In the genomic region with DNA sequence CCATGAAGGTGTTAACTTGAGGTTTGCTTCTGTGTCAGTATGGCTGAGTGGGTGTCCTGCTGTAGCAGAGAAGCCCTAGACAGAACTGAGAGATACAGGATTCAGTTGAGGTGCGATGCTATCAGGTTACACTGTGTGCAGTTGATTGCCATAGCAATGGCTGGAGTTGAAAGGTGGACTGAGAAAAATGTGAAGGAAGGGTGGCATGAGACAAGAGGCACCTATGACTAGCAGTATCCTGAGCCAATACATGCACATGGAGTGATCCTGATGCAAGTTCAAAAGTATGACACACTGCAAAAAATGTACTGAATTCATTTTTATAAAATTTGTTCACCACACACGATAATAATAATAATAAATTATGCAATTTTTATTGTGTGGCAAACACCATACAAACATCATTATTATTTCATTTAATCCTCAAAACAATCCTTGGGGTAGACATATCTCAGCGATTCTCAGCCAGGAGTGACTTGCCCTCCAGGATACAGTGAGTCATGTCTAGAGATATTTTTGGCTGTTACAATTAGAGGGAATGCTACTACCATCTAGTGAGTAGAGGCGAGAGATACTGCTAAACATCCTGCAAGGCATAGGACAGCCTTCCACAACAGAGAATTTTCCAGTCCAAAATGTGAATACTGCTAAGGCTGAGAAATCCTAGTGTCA, we compare ENCODE assay signal across 11 cellular contexts. TPM values are rescaled to one million over a fixed set of nuclear protein-coding genes. Genes with fewer than 3 reads are reported as not detected.
A peak's percentile ranks its signal among the peaks of the same experiment; 100 is the strongest.
DNase-seq lines count a peak whose midpoint lies in the region; ATAC-seq, FAIRE-seq and TF ChIP-seq lines count a peak whose summit lies in the region.
"Had no signal": no experiment of that assay in that cellular context is flagged by ENCODE, and none has a peak within 500 bp of the region (broad histone marks: within the 10 kb centered on the region; RNA-seq: fewer than 3 reads in every experiment).

No MANE protein-coding gene starts in this region.

- intact Hi-C loops in left ventricle myocardium inferior (cut with micrococcal nuclease), result no loop called here

- no peak for FAIRE-seq in urothelium cell line (lab: Jason Lieb, UNC)
- FAIRE-seq: GM18507 had no signal

- H3K27ac ChIP-seq in left ventricle myocardium inferior (replicated peaks), result no peak overlapping the region

- peak; percentile 51 for TF ChIP-seq CTCF in left ventricle myocardium inferior (IDR thresholded peaks at IDR 0.05; ENCODE audit: borderline replicate concordance)

- ATAC-seq in HG02973 (IDR thresholded peaks at IDR 0.05; ENCODE audit: unreplicated experiment) (no peak), GM18870 (IDR thresholded peaks at IDR 0.05; ENCODE audit: unreplicated experiment) (no peak)

- DNase-seq in NCI-H748 (lab: John Stamatoyannopoulos, UW; ENCODE audit: unreplicated experiment) (peak; percentile 15), NCI-H748 treated with DMSO at 0.1 percent for 48 hours (lab: John Stamatoyannopoulos, UW) (no peak), amniotic epithelial cell (ENCODE audit: low read depth) (peak; percentile 64), left ventricle myocardium inferior (no peak), urothelium cell line (ENCODE audit: low spot score) (peak; percentile 67), NCI-H1436 (lab: John Stamatoyannopoulos, UW) (no peak)
- DNase-seq: NCI-H1092 had no signal

- peaks cover 10% of the 10 kb centered on the region for H3K4me1 ChIP-seq in left ventricle myocardium inferior

- no peaks in the 10 kb centered on the region for H3K27me3 ChIP-seq in left ventricle myocardium inferior (ENCODE audit: low read depth)

- no peaks in the 10 kb centered on the region for H3K36me3 ChIP-seq in left ventricle myocardium inferior

- no peak overlapping the region for H3K4me3 ChIP-seq in left ventricle myocardium inferior

- H3K9me3 ChIP-seq in left ventricle myocardium inferior (replicated peaks), result no peaks in the 10 kb centered on the region

RNA-seq across cellular contexts. Expression of a gene that starts 3.9 kb away (rescaled TPM):
- 0.66 TPM for total RNA-seq in left ventricle myocardium inferior

RNA-seq across cellular contexts. Expression of a gene that starts 19.6 kb away (rescaled TPM):
- 1.4 TPM for total RNA-seq in left ventricle myocardium inferior

RNA-seq across cellular contexts. Expression of a gene that starts 51.1 kb away (rescaled TPM):
- total RNA-seq in left ventricle myocardium inferior, result not detected
- total RNA-seq: B cell had no signal

Comparison
In these comparisons a context has a peak if more than half of its experiments do, and no peak if none do; other contexts are left out.
1. DNase-seq: peak in NCI-H748 (single experiment), amniotic epithelial cell (single experiment) and urothelium cell line (single experiment); none in NCI-H748 treated with DMSO at 0.1 percent for 48 hours (single experiment), left ventricle myocardium inferior (single experiment) and NCI-H1436 (single experiment).